8 cellular contexts compared by ENCODE assay signal in genomic region chr16:66525396-66526180, GRCh38. TPM values are rescaled to one million over a fixed set of nuclear protein-coding genes. Genes with fewer than 3 reads are reported as not detected.
DNase-seq lines count a peak whose midpoint lies in the region; TF ChIP-seq lines count a peak whose summit lies in the region.

No MANE protein-coding gene starts in this region.

- no peaks in the 10 kb centered on the region for H3K9me2 ChIP-seq in MM.1S (replicated peaks; ENCODE audit: insufficient read depth, low read length)

- H3K4me3 Mint-ChIP-seq in neural crest cell (no peak overlapping the region), progenitor cell of endocrine pancreas (ENCODE audit: low read depth) (no peak overlapping the region)

- no peak for TF ChIP-seq CTCF in MM.1S (IDR thresholded peaks at IDR 0.05; ENCODE audit: low read length)
- TF ChIP-seq CTCF in astrocyte of the spinal cord (IDR thresholded peaks at IDR 0.05; ENCODE audit: low read depth, low read length) = no peak
- TF ChIP-seq CTCF in neural crest cell (conservative IDR thresholded peaks at IDR 0.05) = no peak
- TF ChIP-seq CTCF in progenitor cell of endocrine pancreas (IDR thresholded peaks at IDR 0.05; ENCODE audit: unreplicated experiment) = no peak

- H3K27ac ChIP-seq in MM.1S (ENCODE audit: low read length) = peak overlapping the region; percentile 92

- peaks cover 9% of the 10 kb centered on the region for H3K79me2 ChIP-seq in MM.1S (ENCODE audit: low read length)

- intact Hi-C loops in cardiac septum (cut with DNase I) = no loop called here

- peaks cover 7% of the 10 kb centered on the region for H3K4me1 Mint-ChIP-seq in neural crest cell
- peaks cover 4% of the 10 kb centered on the region for H3K4me1 Mint-ChIP-seq in progenitor cell of endocrine pancreas (ENCODE audit: low read depth)

- no peaks in the 10 kb centered on the region for H3K27me3 Mint-ChIP-seq in neural crest cell (ENCODE audit: low read depth)
- H3K27me3 Mint-ChIP-seq in progenitor cell of endocrine pancreas = no peaks in the 10 kb centered on the region

- H3K36me3 Mint-ChIP-seq in neural crest cell (ENCODE audit: low read depth) (peaks cover 6% of the 10 kb centered on the region), progenitor cell of endocrine pancreas (ENCODE audit: insufficient read depth) (peaks cover 14% of the 10 kb centered on the region)

- no peak overlapping the region for H3K4me3 ChIP-seq in MM.1S (ENCODE audit: low read length)
- no peak overlapping the region for H3K4me3 ChIP-seq in astrocyte of the spinal cord (ENCODE audit: low read depth, low read length)

- H3K36me3 ChIP-seq in MM.1S (replicated peaks; ENCODE audit: insufficient read depth, low read length) = no peaks in the 10 kb centered on the region

- no peaks in the 10 kb centered on the region for H3K9me3 Mint-ChIP-seq in neural crest cell
- H3K9me3 Mint-ChIP-seq in progenitor cell of endocrine pancreas (ENCODE audit: low read depth) = no peaks in the 10 kb centered on the region

- no peaks in the 10 kb centered on the region for H3K27me3 ChIP-seq in MM.1S (replicated peaks; ENCODE audit: insufficient read depth, low read length)

- peak overlapping the region; percentile 37 for H3K27ac Mint-ChIP-seq in neural crest cell (ENCODE audit: unreplicated experiment)
- no peak overlapping the region for H3K27ac Mint-ChIP-seq in progenitor cell of endocrine pancreas

- peaks cover 60% of the 10 kb centered on the region for H3K4me1 ChIP-seq in MM.1S (ENCODE audit: low read length)

- peaks cover 47% of the 10 kb centered on the region for H3F3A ChIP-seq in MM.1S (ENCODE audit: insufficient read depth, low read length)

- peak; percentile 86 for DNase-seq in CD1c-positive myeloid dendritic cell (ENCODE audit: extremely low spot score)
- DNase-seq in MM.1S = no peak
- DNase-seq in astrocyte of the spinal cord (ENCODE audit: low read depth, low spot score) = peak; percentile 54
- DNase-seq in neural crest cell (ENCODE audit: low read depth, low spot score) = no peak
- DNase-seq in progenitor cell of endocrine pancreas (ENCODE audit: low spot score, unreplicated experiment) = no peak
- no peak for DNase-seq in HK-2 (ENCODE audit: unreplicated experiment)
- DNase-seq in cardiac septum (ENCODE audit: low spot score) = no peak
- no peak for DNase-seq in glomerular visceral epithelial cell (ENCODE audit: extremely low spot score)

- peak overlapping the region; percentile 52 for H3K4me2 ChIP-seq in MM.1S (ENCODE audit: low read depth, low read length)

- no peaks in the 10 kb centered on the region for H3K9me3 ChIP-seq in MM.1S (replicated peaks; ENCODE audit: insufficient read depth, low read length)

- H2AFZ ChIP-seq in MM.1S (ENCODE audit: low read length) = no peak overlapping the region

- peak overlapping the region; percentile 66 for H3K9ac ChIP-seq in MM.1S (ENCODE audit: low read length)

- H4K20me1 ChIP-seq in MM.1S (ENCODE audit: insufficient read depth, low read length) = no peaks in the 10 kb centered on the region

- in situ Hi-C loops in astrocyte of the spinal cord (cut with HindIII; ENCODE audit: low sequenced_read_pairs) = no loop called here

RNA-seq across cellular contexts. Expression of gene TK2, which starts 24.3 kb away (rescaled TPM):
- 12.6 and 16.3 TPM in 2 replicates for total RNA-seq in neural crest cell
- 16.1 and 17.5 TPM in 2 replicates for total RNA-seq in progenitor cell of endocrine pancreas
- total RNA-seq in cardiac septum = 23.4 TPM

RNA-seq across cellular contexts. Expression of gene CKLF, which starts 26.8 kb away (rescaled TPM):
- 48.8 and 51.2 TPM in 2 replicates for total RNA-seq in neural crest cell
- 35.6 and 38.1 TPM in 2 replicates for total RNA-seq in progenitor cell of endocrine pancreas
- 10.5 TPM for total RNA-seq in cardiac septum

RNA-seq across cellular contexts. Expression of gene CMTM1, which starts 40.7 kb away (rescaled TPM):
- 17.1 and 18.4 TPM in 2 replicates for total RNA-seq in neural crest cell
- 8.8 and 9.0 TPM in 2 replicates for total RNA-seq in progenitor cell of endocrine pancreas
- 1.3 TPM for total RNA-seq in cardiac septum

RNA-seq across cellular contexts. Expression of gene CMTM2, which starts 53.7 kb away (rescaled TPM):
- total RNA-seq in neural crest cell = 0.54 and 0.75 TPM in 2 replicates
- total RNA-seq in progenitor cell of endocrine pancreas = 0.58 TPM in 1 of 2 replicates, not detected in the other
- total RNA-seq in cardiac septum = 1.3 TPM

Comparison
In these comparisons a context has a peak if more than half of its experiments do, and no peak if none do; other contexts are left out.
1. DNase-seq: peak in CD1c-positive myeloid dendritic cell (single experiment) and astrocyte of the spinal cord (single experiment); none in MM.1S (single experiment), neural crest cell (single experiment), progenitor cell of endocrine pancreas (single experiment), HK-2 (single experiment), cardiac septum (single experiment) and glomerular visceral epithelial cell (single experiment).